ENCODE assay signal across 7 cellular contexts in the genomic region with DNA sequence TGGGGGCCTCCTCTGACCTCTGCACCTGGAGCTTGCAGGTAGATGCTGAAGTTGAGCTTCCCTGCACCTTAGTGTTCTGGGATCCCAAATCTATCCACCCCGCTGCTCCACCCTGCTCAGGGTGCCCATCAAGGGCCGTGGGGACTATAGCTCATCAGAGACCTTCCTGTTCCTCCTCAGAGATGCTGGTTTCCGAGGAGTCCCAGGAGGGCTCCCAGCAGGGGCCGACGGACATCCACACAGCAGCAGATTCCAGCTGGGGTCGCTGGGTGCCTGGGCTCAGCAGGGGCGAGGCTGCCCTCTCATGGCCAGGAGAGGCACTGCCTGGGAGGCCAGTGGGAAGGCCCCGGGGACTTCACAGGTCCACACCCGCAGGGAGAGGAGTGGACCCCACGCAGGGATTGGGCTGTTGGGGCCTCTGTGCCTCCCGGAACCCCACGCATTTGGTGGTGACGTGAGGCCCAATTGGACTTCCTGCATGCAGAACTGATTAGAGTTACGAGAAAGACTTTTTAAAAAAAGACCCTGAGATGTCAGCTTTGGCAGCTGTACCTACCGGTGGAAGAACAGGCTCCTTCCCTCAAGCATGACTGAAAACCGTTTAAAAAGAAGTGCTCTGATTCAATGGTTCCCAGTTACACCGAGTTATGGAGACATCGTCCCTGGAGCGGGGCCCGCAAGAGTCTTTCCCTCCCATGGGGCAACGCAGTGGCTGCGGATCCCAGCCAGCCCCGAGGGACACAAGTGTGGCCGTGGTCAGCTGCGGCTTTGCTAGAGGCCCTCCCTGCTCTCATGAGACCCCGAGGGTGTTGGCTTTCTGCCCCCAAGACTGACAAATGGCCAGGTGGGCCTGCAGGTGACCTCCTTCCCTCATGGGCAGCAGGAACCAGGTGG. TPM values are rescaled to one million over a fixed set of nuclear protein-coding genes. Genes with fewer than 3 reads are reported as not detected.
A peak's percentile ranks its signal among the peaks of the same experiment; 100 is the strongest.
DNase-seq lines count a peak whose midpoint lies in the region; ATAC-seq, FAIRE-seq and TF ChIP-seq lines count a peak whose summit lies in the region.

No MANE protein-coding gene starts in this region.

- H3K4me1 Mint-ChIP-seq in activated CD4-positive, alpha-beta T cell treated with anti-CD3 and anti-CD28 coated beads, Interleukin-2, amount 10 ng/mL, durations not matched to agents 24 days and 14 days = peaks cover 30% of the 10 kb centered on the region

- intact Hi-C loops in activated CD4-positive, alpha-beta T cell treated with anti-CD3 and anti-CD28 coated beads, Interleukin-2, amount 10 ng/mL, durations not matched to agents 24 days and 14 days (cut with micrococcal nuclease) = loop anchor here (5.0 kb wide), 1 partner anchor 210 kb away; the partner anchor contains the start of gene CABLES2

- peak overlapping the region in 1 of 2 donors; percentile 86 for H3K27ac ChIP-seq in coronary artery

- H3K4me3 Mint-ChIP-seq in activated CD4-positive, alpha-beta T cell treated with anti-CD3 and anti-CD28 coated beads, Interleukin-2, amount 10 ng/mL, durations not matched to agents 24 days and 14 days = peak overlapping the region; percentile 46

- no peak overlapping the region for H3K4me3 ChIP-seq in coronary artery

- FAIRE-seq in GM12891 (lab: Jason Lieb, UNC) = no peak

- no peaks in the 10 kb centered on the region for H3K9me3 Mint-ChIP-seq in activated CD4-positive, alpha-beta T cell treated with anti-CD3 and anti-CD28 coated beads, Interleukin-2, amount 10 ng/mL, durations not matched to agents 24 days and 14 days

- H3K27ac Mint-ChIP-seq in activated CD4-positive, alpha-beta T cell treated with anti-CD3 and anti-CD28 coated beads, Interleukin-2, amount 10 ng/mL, durations not matched to agents 24 days and 14 days = peak overlapping the region; percentile 94

- H3K27me3 Mint-ChIP-seq in activated CD4-positive, alpha-beta T cell treated with anti-CD3 and anti-CD28 coated beads, Interleukin-2, amount 10 ng/mL, durations not matched to agents 24 days and 14 days = peaks cover 8% of the 10 kb centered on the region

- TF ChIP-seq POLR2A in GM12891 (IDR thresholded peaks at IDR 0.05; ENCODE audit: low read depth, low read length) = no peak

- TF ChIP-seq CTCF in coronary artery (IDR thresholded peaks at IDR 0.05) = peak; percentile 88

- no peaks in the 10 kb centered on the region for H3K36me3 Mint-ChIP-seq in activated CD4-positive, alpha-beta T cell treated with anti-CD3 and anti-CD28 coated beads, Interleukin-2, amount 10 ng/mL, durations not matched to agents 24 days and 14 days (ENCODE audit: low read depth)

- ATAC-seq in HG02885 (IDR thresholded peaks at IDR 0.05; ENCODE audit: poor library complexity, unreplicated experiment) = peak; percentile 56

- DNase-seq in GM12891 (ENCODE audit: insufficient read length, low spot score) (peak; percentile 89), NCI-H226 (peak; percentile 16), coronary artery (ENCODE audit: low spot score) (no peak), lung microvascular endothelial cell (ENCODE audit: low read depth in 2 of 2) (peak; percentile 79 to 83)
- DNase-seq in activated CD4-positive, alpha-beta T cell treated with anti-CD3 and anti-CD28 coated beads, Interleukin-2, amount 10 ng/mL, durations not matched to agents 24 days and 14 days = peak; percentile 92
- DNase-seq in stimulated activated CD8-positive, alpha-beta memory T cell treated with anti-CD3 and anti-CD28 coated beads, Interleukin-15, amount 100 ng/mL, for 1 hour (ENCODE audit: low read depth) = peak; percentile 53

TF ChIP-seq in GM12891, 5 proteins besides CTCF, POLR2A, EP300 and RAD21:
- TF ChIP-seq PAX5 (IDR thresholded peaks at IDR 0.05; ENCODE audit: insufficient read depth, low read length, severe bottlenecking) (no peak), POU2F2 (IDR thresholded peaks at IDR 0.05; ENCODE audit: low read depth, low read length) (0 out of 2 replicates have a peak, but pooled peaks have one; percentile 32)

RNA-seq across cellular contexts. Expression of gene SLCO4A1, which starts 25.3 kb away (rescaled TPM):
- polyA plus RNA-seq in GM12891 (2012; ENCODE audit: low read depth, missing spikeins) = 11.7 TPM
- 57.8 and 67.3 TPM in 2 replicates for total RNA-seq in activated CD4-positive, alpha-beta T cell treated with anti-CD3 and anti-CD28 coated beads, Interleukin-2, amount 10 ng/mL, durations not matched to agents 24 days and 14 days
- total RNA-seq in lung microvascular endothelial cell = 0.60 and 0.65 TPM in 2 replicates

Comparison
In these comparisons a context has a peak if more than half of its experiments do, and no peak if none do; other contexts are left out.
1. RNA of gene SLCO4A1, which starts 25.3 kb away (total RNA-seq): 57.8 to 67.3 TPM in activated CD4-positive, alpha-beta T cell treated with anti-CD3 and anti-CD28 coated beads, Interleukin-2, amount 10 ng/mL, durations not matched to agents 24 days and 14 days; 0.60 to 0.65 TPM in lung microvascular endothelial cell; every median in the first group is over 10 times any median in the second.